In genomic region chr3:174417568-174417967, GRCh38 we compare ENCODE assay signal across 22 cellular contexts.
A peak's percentile ranks its signal among the peaks of the same experiment; 100 is the strongest.
DNase-seq lines count a peak whose midpoint lies in the region; ATAC-seq, FAIRE-seq and TF ChIP-seq lines count a peak whose summit lies in the region.
"Had no signal": no experiment of that assay in that cellular context is flagged by ENCODE, and none has a peak within 500 bp of the region (broad histone marks: within the 10 kb centered on the region; RNA-seq: fewer than 3 reads in every experiment).

No MANE protein-coding gene starts in this region.

- H3K4me3 ChIP-seq in right lobe of liver (no peak overlapping the region), HepG2 (replicated peaks in 1 of 3; ENCODE audit: insufficient read depth in 1 of 3, low read depth in 2 of 3, low read length in 3 of 3) (no peak overlapping the region), left lung (no peak overlapping the region), upper lobe of right lung (no peak overlapping the region), adrenal gland (no peak overlapping the region)
- H3K4me3 ChIP-seq: GM23338, SJSA1 had no signal

- no peaks in the 10 kb centered on the region for H3K4me1 ChIP-seq in right lobe of liver
- H3K4me1 ChIP-seq in HepG2 (ENCODE audit: insufficient read depth, low read length): no peaks in the 10 kb centered on the region
- peaks cover 0 to 6% of the 10 kb centered on the region in 2 donors for H3K4me1 ChIP-seq in left lung
- H3K4me1 ChIP-seq in upper lobe of right lung: no peaks in the 10 kb centered on the region
- H3K4me1 ChIP-seq in adrenal gland (replicated peaks in 1 of 2): no peaks in the 10 kb centered on the region
- H3K4me1 ChIP-seq: SJSA1 had no signal

- 72% methylated on average over 3 of the region's 4 CpGs for WGBS in right lobe of liver (ENCODE audit: insufficient coverage, low coverage, low lambda C conversion rate, missing lambda C conversion rate)
- WGBS in HepG2 (ENCODE audit: low lambda C conversion rate): 4% methylated on average over 4 of the region's 4 CpGs
- WGBS in adrenal gland, 4 donors: 48 to 90% (median 68%) methylated on average over 3 to 4 of the region's 4 CpGs

- DNase-seq in right lobe of liver: no peak
- no peak for DNase-seq in HepG2 (ENCODE audit: low spot score)
- peak; percentile 81 for DNase-seq in NOMO-1 treated with dmso at 0.1 percent for 144 hours (lab: John Stamatoyannopoulos, UW; ENCODE audit: unreplicated experiment)
- DNase-seq in left lung: no peak
- DNase-seq in upper lobe of right lung: no peak
- no peak for DNase-seq in activated gamma-delta T cell treated with Interleukin-2 at 50 U/mL for 16 hours
- DNase-seq in adrenal gland: no peak
- DNase-seq in nucleus accumbens (lab: John Stamatoyannopoulos, UW): no peak
- DNase-seq: Calu3; CD8-positive, alpha-beta T cell; GF-D8; KG1; NCI-H1092 treated with DMSO at 0.1 percent for 48 hours; NCI-H146; NCI-H2029 treated with DMSO at 0.1 percent for 48 hours; NCI-H2171; PC-3; SW 1271 had no signal

- TF ChIP-seq EP300 in HepG2 (IDR thresholded peaks at IDR 0.05; ENCODE audit: low read depth in 2 of 2, low read length in 2 of 2) (no peak), HepG2 (CRISPR knock-in tag; IDR thresholded peaks at IDR 0.05; ENCODE audit: borderline replicate concordance) (no peak)

- H3K27me3 ChIP-seq in right lobe of liver (no peaks in the 10 kb centered on the region), HepG2 (ENCODE audit: control insufficient read depth in 1 of 2, insufficient read depth in 2 of 2, low read length in 2 of 2) (no peaks in the 10 kb centered on the region), left lung (no peaks in the 10 kb centered on the region), upper lobe of right lung (no peaks in the 10 kb centered on the region), adrenal gland (no peaks in the 10 kb centered on the region)
- H3K27me3 ChIP-seq: SJSA1 had no signal

- FAIRE-seq in HepG2 (lab: Jason Lieb, UNC): no peak
- FAIRE-seq: GM19239 had no signal

- CTCF ChIA-PET in HepG2 (lab: Yijun Ruan, JAX; ENCODE audit: low intra/inter-chr PET ratio, low total read pairs): no interaction called here

- peak; percentile 18 to 52 (median 30) for ATAC-seq in right lobe of liver
- no peak for ATAC-seq in HepG2
- peak; percentile 50 for ATAC-seq in left lung
- ATAC-seq in upper lobe of right lung: peak; percentile 74
- ATAC-seq: CD8-positive, alpha-beta T cell; GM23338; PC-3 had no signal

- TF ChIP-seq RAD21 in HepG2 (CRISPR knock-in tag; IDR thresholded peaks at IDR 0.05): no peak

- H3K27ac ChIP-seq in right lobe of liver (no peak overlapping the region), HepG2 (ENCODE audit: extremely low read length, insufficient read depth, low read length) (no peak overlapping the region), left lung (no peak overlapping the region), upper lobe of right lung (no peak overlapping the region), adrenal gland (no peak overlapping the region)
- H3K27ac ChIP-seq: RWPE1, SJSA1 had no signal

- H3K9me3 ChIP-seq in right lobe of liver (no peaks in the 10 kb centered on the region), HepG2 (ENCODE audit: low read length) (no peaks in the 10 kb centered on the region), left lung (no peaks in the 10 kb centered on the region), upper lobe of right lung (no peaks in the 10 kb centered on the region), adrenal gland (replicated peaks in 1 of 3) (no peaks in the 10 kb centered on the region)
- H3K9me3 ChIP-seq: SJSA1 had no signal

- no peaks in the 10 kb centered on the region for H3K79me2 ChIP-seq in HepG2 (ENCODE audit: insufficient read depth, low read length)

- TF ChIP-seq CTCF in right lobe of liver (IDR thresholded peaks at IDR 0.05) (no peak), HepG2 (CRISPR knock-in tag; IDR thresholded peaks at IDR 0.05) (no peak), left lung (IDR thresholded peaks at IDR 0.05) (no peak), upper lobe of right lung (IDR thresholded peaks at IDR 0.05) (no peak), adrenal gland (IDR thresholded peaks at IDR 0.05) (no peak)

- H3K36me3 ChIP-seq in right lobe of liver (no peaks in the 10 kb centered on the region), HepG2 (replicated peaks in 1 of 2; ENCODE audit: control insufficient read depth in 1 of 2, insufficient read depth in 2 of 2, low read length in 2 of 2) (no peaks in the 10 kb centered on the region), left lung (no peaks in the 10 kb centered on the region), upper lobe of right lung (no peaks in the 10 kb centered on the region), adrenal gland (replicated peaks in 1 of 2) (no peaks in the 10 kb centered on the region)
- H3K36me3 ChIP-seq: SJSA1 had no signal

- POLR2A ChIA-PET in HepG2 (lab: Yijun Ruan, JAX): no interaction called here

- no TSS peak for BruUV-seq in HepG2 (replicated peaks; lab: Mats Ljungman, UMichigan)

- intact Hi-C loops in right lobe of liver (cut with DNase I) (no loop called here), HepG2 (cut with micrococcal nuclease; ENCODE audit: unreplicated experiment) (no loop called here), left lung (cut with DNase I) (no loop called here), upper lobe of right lung (cut with DNase I) (no loop called here), adrenal gland (cut with DNase I) (no loop called here)

- H3K4me2 ChIP-seq in HepG2 (ENCODE audit: low read depth, low read length): no peak overlapping the region
- H3K4me2 ChIP-seq: GM23338 had no signal

- H3K9ac ChIP-seq in HepG2 (ENCODE audit: insufficient read depth, low read depth, low read length): no peak overlapping the region

- no peak for TF ChIP-seq POLR2A in right lobe of liver (IDR thresholded peaks at IDR 0.05)
- no peak for TF ChIP-seq POLR2A in HepG2 (IDR thresholded peaks at IDR 0.05; ENCODE audit: insufficient read depth in 1 of 2, low read depth in 2 of 2, low read length in 2 of 2)
- TF ChIP-seq POLR2A in adrenal gland (IDR thresholded peaks at IDR 0.05): no peak

- in situ Hi-C loops in HepG2 (cut with HindIII; ENCODE audit: extremely low pct_ligation_motif_present, low pct_unique_long_range_greater_than_20kb): no loop called here

- H2AFZ ChIP-seq in HepG2 (ENCODE audit: low read length): no peak overlapping the region
- H2AFZ ChIP-seq: GM23338 had no signal

- H4K20me1 ChIP-seq in HepG2 (ENCODE audit: insufficient read depth, low read length): no peaks in the 10 kb centered on the region

TF ChIP-seq in HepG2, 621 proteins besides CTCF, POLR2A, EP300 and RAD21:
- TF ChIP-seq ZNF569 (CRISPR knock-in tag; IDR thresholded peaks at IDR 0.05; ENCODE audit: borderline replicate concordance): no peak
- TF ChIP-seq, protein P1, sequence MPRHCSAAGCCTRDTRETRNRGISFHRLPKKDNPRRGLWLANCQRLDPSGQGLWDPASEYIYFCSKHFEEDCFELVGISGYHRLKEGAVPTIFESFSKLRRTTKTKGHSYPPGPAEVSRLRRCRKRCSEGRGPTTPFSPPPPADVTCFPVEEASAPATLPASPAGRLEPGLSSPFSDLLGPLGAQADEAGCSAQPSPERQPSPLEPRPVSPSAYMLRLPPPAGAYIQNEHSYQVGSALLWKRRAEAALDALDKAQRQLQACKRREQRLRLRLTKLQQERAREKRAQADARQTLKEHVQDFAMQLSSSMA (CRISPR knock-in tag; IDR thresholded peaks at IDR 0.05): no peak
- TF ChIP-seq MBD4 (IDR thresholded peaks at IDR 0.05; ENCODE audit: borderline replicate concordance, low read length): no peak
- no peak for TF ChIP-seq POGZ (CRISPR knock-in tag; IDR thresholded peaks at IDR 0.05)
- no peak for TF ChIP-seq MIER2 (CRISPR knock-in tag; IDR thresholded peaks at IDR 0.05)
- no peak for TF ChIP-seq SPEN (CRISPR knock-in tag; IDR thresholded peaks at IDR 0.05; ENCODE audit: low read depth)
- TF ChIP-seq PBX2 (CRISPR knock-in tag; IDR thresholded peaks at IDR 0.05): no peak
- no peak for TF ChIP-seq POLR2AphosphoS5 (IDR thresholded peaks at IDR 0.05; ENCODE audit: low read depth, low read length)
- TF ChIP-seq ZSCAN25 (CRISPR knock-in tag; IDR thresholded peaks at IDR 0.05): no peak
- no peak for TF ChIP-seq SP4 (CRISPR knock-in tag; IDR thresholded peaks at IDR 0.05)
- no peak for TF ChIP-seq NCOR1 (IDR thresholded peaks at IDR 0.05; ENCODE audit: borderline replicate concordance, low read length)
- no peak for TF ChIP-seq TEAD2 (CRISPR knock-in tag; IDR thresholded peaks at IDR 0.05)
- no peak for TF ChIP-seq MTF1 (CRISPR knock-in tag; IDR thresholded peaks at IDR 0.05)
- no peak for TF ChIP-seq PAWR (CRISPR knock-in tag; IDR thresholded peaks at IDR 0.05; ENCODE audit: borderline replicate concordance)
- TF ChIP-seq, protein P2, sequence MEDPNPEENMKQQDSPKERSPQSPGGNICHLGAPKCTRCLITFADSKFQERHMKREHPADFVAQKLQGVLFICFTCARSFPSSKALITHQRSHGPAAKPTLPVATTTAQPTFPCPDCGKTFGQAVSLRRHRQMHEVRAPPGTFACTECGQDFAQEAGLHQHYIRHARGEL (CRISPR knock-in tag; IDR thresholded peaks at IDR 0.05): no peak
